Comparison of ENCODE assay signal across 8 cellular contexts in the genomic region with DNA sequence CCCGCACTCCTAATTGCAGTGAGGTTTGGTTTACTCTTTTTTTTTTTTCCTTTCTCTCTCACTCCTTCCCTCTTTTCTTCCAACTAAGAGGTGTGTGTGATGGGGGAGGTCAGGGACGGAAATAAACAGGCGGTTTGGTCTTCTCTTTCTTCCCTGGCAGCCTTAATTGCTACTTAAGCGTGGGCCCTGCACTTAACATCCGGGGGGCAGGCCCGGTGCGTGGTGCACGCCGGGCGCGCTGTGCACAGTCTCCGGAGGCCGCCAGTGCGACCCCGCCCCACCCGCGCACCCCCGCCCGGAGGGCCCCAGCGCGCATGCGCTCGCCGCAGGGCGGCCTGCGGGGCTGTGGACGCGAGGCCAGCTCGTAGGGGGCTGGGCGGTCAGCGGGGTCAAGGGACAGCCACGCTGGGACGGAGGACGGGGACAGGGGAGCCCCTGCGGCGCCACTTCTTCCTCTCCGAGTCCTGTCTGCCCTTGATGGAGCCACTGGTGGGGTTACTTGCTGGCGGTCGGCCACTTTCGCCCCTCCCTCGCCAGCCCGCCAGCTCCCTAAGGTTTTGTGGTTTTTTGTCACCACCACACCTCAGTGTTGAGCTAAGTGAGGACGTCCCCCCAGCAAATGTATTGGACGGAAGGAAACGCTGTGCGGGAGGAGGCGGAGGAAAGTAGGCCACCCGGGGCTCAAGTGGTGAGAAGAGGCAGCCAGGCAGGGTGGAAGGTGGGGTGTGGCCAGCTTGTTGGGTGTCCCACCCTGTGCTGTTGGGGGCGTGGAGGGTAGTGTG.
DNase-seq lines count a peak whose midpoint lies in the region; ATAC-seq and TF ChIP-seq lines count a peak whose summit lies in the region.

No MANE protein-coding gene starts in this region.

- H3K27me3 ChIP-seq in Karpas-422 (ENCODE audit: low read length) = no peaks in the 10 kb centered on the region
- peaks cover 2% of the 10 kb centered on the region for H3K27me3 ChIP-seq in iPS-15b (ENCODE audit: control insufficient read depth, insufficient read depth, low read length)
- H3K27me3 ChIP-seq in smooth muscle cell (ENCODE audit: low read depth) = no peaks in the 10 kb centered on the region

- H3K27ac ChIP-seq in Karpas-422 (ENCODE audit: low read length) (no peak overlapping the region), smooth muscle cell (ENCODE audit: low read depth) (no peak overlapping the region)

- H3K9me3 ChIP-seq in Karpas-422 (ENCODE audit: low read length) = no peaks in the 10 kb centered on the region
- no peaks in the 10 kb centered on the region for H3K9me3 ChIP-seq in iPS-15b (ENCODE audit: control insufficient read depth, insufficient read depth, low read length)
- no peaks in the 10 kb centered on the region for H3K9me3 ChIP-seq in smooth muscle cell (replicated peaks; ENCODE audit: low read depth)

- TF ChIP-seq CTCF in smooth muscle cell (IDR thresholded peaks at IDR 0.05; ENCODE audit: borderline replicate concordance, insufficient read depth, poor library complexity, severe bottlenecking) = no peak

- no peaks in the 10 kb centered on the region for H4K20me1 ChIP-seq in Karpas-422 (ENCODE audit: insufficient read depth, low read depth, low read length)
- no peaks in the 10 kb centered on the region for H4K20me1 ChIP-seq in smooth muscle cell (ENCODE audit: low read depth)

- peak; percentile 89 for ATAC-seq in GM18868 (IDR thresholded peaks at IDR 0.05; ENCODE audit: unreplicated experiment)

- H3K79me2 ChIP-seq in Karpas-422 (ENCODE audit: low read length) (no peaks in the 10 kb centered on the region), smooth muscle cell (ENCODE audit: low read depth) (no peaks in the 10 kb centered on the region)

- DNase-seq in A172 (ENCODE audit: low spot score) = peak; percentile 37
- DNase-seq in Karpas-422 = peak; percentile 89
- peak; percentile 59 for DNase-seq in T follicular helper cell (ENCODE audit: low read depth)
- DNase-seq in amygdala (lab: John Stamatoyannopoulos, UW) = peak in 39 of 56 donors; percentile 6 to 64 (median 31)
- DNase-seq in smooth muscle cell (lab: John Stamatoyannopoulos, UW; ENCODE audit: unreplicated experiment) = peak; percentile 19
- no peak for DNase-seq in RPMI8226

- 21% methylated on average over 32 of the region's 49 CpGs for WGBS in smooth muscle cell (ENCODE audit: low lambda C conversion rate)

- H3K4me1 ChIP-seq in Karpas-422 (ENCODE audit: low read length) = peaks cover 30% of the 10 kb centered on the region
- H3K4me1 ChIP-seq in iPS-15b (ENCODE audit: control insufficient read depth, insufficient read depth, low read length) = peaks cover 7% of the 10 kb centered on the region
- H3K4me1 ChIP-seq in smooth muscle cell (ENCODE audit: low read depth) = peaks cover 22% of the 10 kb centered on the region

- H2AFZ ChIP-seq in Karpas-422 (ENCODE audit: low read length) = peak overlapping the region; percentile 98
- peak overlapping the region; percentile 97 for H2AFZ ChIP-seq in smooth muscle cell (ENCODE audit: low read depth)

- H3K36me3 ChIP-seq in Karpas-422 (ENCODE audit: insufficient read depth, low read length) = no peaks in the 10 kb centered on the region
- H3K36me3 ChIP-seq in iPS-15b (ENCODE audit: control insufficient read depth, insufficient read depth, low read length) = no peaks in the 10 kb centered on the region
- H3K36me3 ChIP-seq in smooth muscle cell (ENCODE audit: low read depth) = no peaks in the 10 kb centered on the region

- H3K9me2 ChIP-seq in Karpas-422 (replicated peaks; ENCODE audit: insufficient read depth, low read length) = no peaks in the 10 kb centered on the region

- H3F3A ChIP-seq in smooth muscle cell (ENCODE audit: low read depth) = no peaks in the 10 kb centered on the region

- H3K9ac ChIP-seq in Karpas-422 (ENCODE audit: low read length) (peak overlapping the region; percentile 75), iPS-15b (ENCODE audit: low read depth, low read length) (peak overlapping the region; percentile 43), smooth muscle cell (ENCODE audit: low read depth) (peak overlapping the region; percentile 34)

- peak overlapping the region; percentile 65 for H3K4me3 ChIP-seq in Karpas-422 (ENCODE audit: low read length)
- peak overlapping the region; percentile 51 for H3K4me3 ChIP-seq in iPS-15b (ENCODE audit: low read depth, low read length)
- peak overlapping the region; percentile 57 for H3K4me3 ChIP-seq in smooth muscle cell

- H3K4me2 ChIP-seq in Karpas-422 (ENCODE audit: low read depth, low read length, poor library complexity, severe bottlenecking) (peak overlapping the region; percentile 67), smooth muscle cell (peak overlapping the region; percentile 98)
